Comparison of ENCODE assay signal across 12 cellular contexts in the genomic region with DNA sequence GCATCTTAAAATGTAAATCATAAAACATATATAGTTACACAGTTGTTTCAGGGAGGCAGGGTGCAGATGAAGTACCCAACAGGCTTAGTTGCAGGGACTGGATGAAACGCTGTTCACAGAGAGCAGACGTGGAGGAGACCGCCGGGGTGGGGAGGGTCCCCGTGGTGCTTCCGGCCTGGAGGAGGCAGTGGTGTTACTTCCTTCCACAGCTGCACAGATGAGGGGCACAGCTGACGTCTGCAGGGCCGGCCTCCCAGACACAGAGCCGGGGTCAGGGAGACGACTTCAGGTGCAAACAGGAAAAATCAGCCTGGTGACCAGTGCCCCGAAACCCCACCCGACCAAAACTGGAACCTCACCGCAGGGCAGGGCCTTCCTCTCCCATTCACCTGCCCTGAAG. TPM values are rescaled to one million over a fixed set of nuclear protein-coding genes. Genes with fewer than 3 reads are reported as not detected.
DNase-seq lines count a peak whose midpoint lies in the region; ATAC-seq and TF ChIP-seq lines count a peak whose summit lies in the region.
"Had no signal": no experiment of that assay in that cellular context is flagged by ENCODE, and none has a peak within 500 bp of the region (broad histone marks: within the 10 kb centered on the region; RNA-seq: fewer than 3 reads in every experiment).

No MANE protein-coding gene starts in this region.

- no peaks in the 10 kb centered on the region for H3K79me2 ChIP-seq in OCI-LY7 (ENCODE audit: insufficient read depth, low read depth, low read length)

- H3K9me3 Mint-ChIP-seq in activated T-cell treated with anti-CD3 and anti-CD28 coated beads, Interleukin-2, amount 50 U/mL, for 4 hours: no peaks in the 10 kb centered on the region

- no peaks in the 10 kb centered on the region for H3K27me3 ChIP-seq in transverse colon
- H3K27me3 ChIP-seq in tibial nerve: peaks cover 0 to 5% of the 10 kb centered on the region in 2 donors
- H3K27me3 ChIP-seq: suprapubic skin had no signal

- H3K4me1 Mint-ChIP-seq in activated T-cell treated with anti-CD3 and anti-CD28 coated beads, Interleukin-2, amount 50 U/mL, for 4 hours (ENCODE audit: low read depth): peaks cover 16% of the 10 kb centered on the region

- intact Hi-C loops in OCI-LY7 (cut with micrococcal nuclease; ENCODE audit: unreplicated experiment) (no loop called here), transverse colon (cut with DNase I; ENCODE audit: low total_unique reads) (no loop called here)

- 64% methylated on average over 13 of the region's 13 CpGs; no CpG with 5 or more reads in 1 of the 2 donors for WGBS in transverse colon (ENCODE audit: low coverage in 1 of 2), 2 donors
- 51 to 57% methylated on average over 13 of the region's 13 CpGs for WGBS in tibial nerve, 2 donors

- DNase-seq in activated T-cell treated with anti-CD3 and anti-CD28 coated beads, Interleukin-2, amount 50 U/mL, for 4 hours: no peak
- DNase-seq in activated T-cell treated with anti-CD3 and anti-CD28 coated beads, Interleukin-2, amount 50 U/mL, for 48 hours: no peak
- peak; percentile 87 for DNase-seq in OCI-LY7 (ENCODE audit: low spot score)
- DNase-seq in central memory CD4-positive, alpha-beta T cell: peak; percentile 20
- peak; percentile 28 for DNase-seq in transverse colon
- DNase-seq in tibial nerve (ENCODE audit: low spot score in 2 of 2): no peak
- DNase-seq in SIG-M5 treated with dmso at 0.1 percent for 504 hours (lab: John Stamatoyannopoulos, UW; ENCODE audit: unreplicated experiment): no peak
- no peak for DNase-seq in DMS79 treated with DMSO at 0.1 percent for 48 hours (lab: John Stamatoyannopoulos, UW)
- DNase-seq: Calu3, caudate nucleus, left ventricle myocardium inferior had no signal

- H3K9me2 ChIP-seq in OCI-LY7 (ENCODE audit: insufficient read depth, low read length): no peaks in the 10 kb centered on the region

- H4K20me1 ChIP-seq in OCI-LY7 (ENCODE audit: insufficient read depth, low read length): no peaks in the 10 kb centered on the region

- H3K36me3 ChIP-seq in OCI-LY7 (ENCODE audit: insufficient read depth, low read length) (no peaks in the 10 kb centered on the region), transverse colon (no peaks in the 10 kb centered on the region), tibial nerve (no peaks in the 10 kb centered on the region)
- H3K36me3 ChIP-seq: left ventricle myocardium inferior, suprapubic skin had no signal

- no peaks in the 10 kb centered on the region for H3K9me3 ChIP-seq in OCI-LY7 (ENCODE audit: low read length)
- no peaks in the 10 kb centered on the region for H3K9me3 ChIP-seq in transverse colon
- H3K9me3 ChIP-seq in tibial nerve: no peaks in the 10 kb centered on the region
- H3K9me3 ChIP-seq: left ventricle myocardium inferior, suprapubic skin had no signal

- no TSS peak for BruUV-seq in OCI-LY7 (replicated peaks; lab: Mats Ljungman, UMichigan)

- peak; percentile 55 to 69 for ATAC-seq in activated T-cell treated with anti-CD3 and anti-CD28 coated beads, Interleukin-2, amount 50 U/mL, for 4 hours

- in situ Hi-C loops in transverse colon (cut with MboI; ENCODE audit: low pct_ligation_motif_present in 1 of 4, low pct_unique_long_range_greater_than_20kb in 1 of 4, low sequenced_read_pairs in 3 of 4): no loop called here

- H3K27ac ChIP-seq in OCI-LY7 (ENCODE audit: low read depth, low read length, poor library complexity, severe bottlenecking) (peak overlapping the region; percentile 88), transverse colon (no peak overlapping the region), tibial nerve (no peak overlapping the region)
- H3K27ac ChIP-seq: left ventricle myocardium inferior, suprapubic skin had no signal

- H3K4me3 Mint-ChIP-seq in activated T-cell treated with anti-CD3 and anti-CD28 coated beads, Interleukin-2, amount 50 U/mL, for 4 hours: peak overlapping the region; percentile 16

- TF ChIP-seq EP300 in transverse colon (IDR thresholded peaks at IDR 0.05; ENCODE audit: low read depth) (no peak), tibial nerve (IDR thresholded peaks at IDR 0.05) (no peak)

- no peak for TF ChIP-seq POLR2A in transverse colon (IDR thresholded peaks at IDR 0.05)
- no peak for TF ChIP-seq POLR2A in tibial nerve (IDR thresholded peaks at IDR 0.05)

- CTCF ChIA-PET in OCI-LY7 (lab: Charles Lee; ENCODE audit: unreplicated experiment): interaction anchor here (0.6 kb wide), 1 partner anchor 1292 kb away, joined by 3 read pairs; no protein-coding TSS in a partner anchor

- peak overlapping the region; percentile 58 for H3K4me2 ChIP-seq in OCI-LY7 (ENCODE audit: low read length)

- H3K27me3 Mint-ChIP-seq in activated T-cell treated with anti-CD3 and anti-CD28 coated beads, Interleukin-2, amount 50 U/mL, for 4 hours (ENCODE audit: low read depth): no peaks in the 10 kb centered on the region

- H3K4me3 ChIP-seq in OCI-LY7 (ENCODE audit: low read depth, low read length, poor library complexity, severe bottlenecking) (peak overlapping the region; percentile 28), transverse colon (no peak overlapping the region), tibial nerve (no peak overlapping the region)
- H3K4me3 ChIP-seq: left ventricle myocardium inferior, suprapubic skin had no signal

- TF ChIP-seq CTCF in OCI-LY7 (conservative IDR thresholded peaks at IDR 0.05; ENCODE audit: low read length): peak; percentile 68
- TF ChIP-seq CTCF in transverse colon (IDR thresholded peaks at IDR 0.05): no peak
- TF ChIP-seq CTCF in tibial nerve (IDR thresholded peaks at IDR 0.05): no peak

- no peaks in the 10 kb centered on the region for H3K36me3 Mint-ChIP-seq in activated T-cell treated with anti-CD3 and anti-CD28 coated beads, Interleukin-2, amount 50 U/mL, for 4 hours (ENCODE audit: insufficient read depth)

- POLR2A ChIA-PET in OCI-LY7 (lab: Charles Lee): interaction anchor here (0.8 to 3.3 kb wide), 2 partner anchors 30 to 33 kb away, joined by 4 to 24 read pairs; no protein-coding TSS in a partner anchor

- H3K4me1 ChIP-seq in OCI-LY7 (ENCODE audit: insufficient read depth, low read length, poor library complexity, severe bottlenecking) (peaks cover 49% of the 10 kb centered on the region), transverse colon (peaks cover 5 to 29% (median 15%) of the 10 kb centered on the region in 4 donors), tibial nerve (no peaks in the 10 kb centered on the region)

- peak overlapping the region; percentile 48; the same call in 1 of the 2 replicates for H2AFZ ChIP-seq in OCI-LY7 (ENCODE audit: low read length)

RNA-seq across cellular contexts. Expression of a gene that starts 17.1 kb away (rescaled TPM):
- under 1 TPM; 0.21 to 0.49 (median 0.23) TPM for total RNA-seq in activated T-cell treated with anti-CD3 and anti-CD28 coated beads, Interleukin-2, amount 50 U/mL, for 4 hours
- total RNA-seq in OCI-LY7 (2014; rRNA removed; shearing (Covaris generic)): 7.1 and 9.4 TPM in 2 replicates
- total RNA-seq in OCI-LY7 (2022) (43.8 and 48.5 TPM in 2 replicates), transverse colon (100 to 1,000 TPM in 3 of 4 donors, 10 to 100 TPM in 1; 79.6 to 190 (median 131) TPM), tibial nerve (1 to 10 TPM in 3 of 4 donors, not detected in 1; 1.1 to 7.2 (median 3.1) TPM)

RNA-seq across cellular contexts. Expression of a gene that starts 28.0 kb away (rescaled TPM):
- 100 to 1,000 TPM; 144 to 182 (median 164) TPM for total RNA-seq in activated T-cell treated with anti-CD3 and anti-CD28 coated beads, Interleukin-2, amount 50 U/mL, for 4 hours
- total RNA-seq in OCI-LY7 (2014; rRNA removed; shearing (Covaris generic)): 120 and 141 TPM in 2 replicates
- total RNA-seq in OCI-LY7 (2022) (255 and 263 TPM in 2 replicates), transverse colon (100 to 1,000 TPM; 202 to 648 (median 354) TPM), tibial nerve (100 to 1,000 TPM; 181 to 350 (median 290) TPM)

RNA-seq across cellular contexts. Expression of a gene that starts 29.0 kb away (rescaled TPM):
- total RNA-seq in activated T-cell treated with anti-CD3 and anti-CD28 coated beads, Interleukin-2, amount 50 U/mL, for 4 hours: 100 to 1,000 TPM in 1 of 3 donors, 10 to 100 TPM in 2; 76.3 to 100 (median 89.4) TPM
- total RNA-seq in OCI-LY7 (2014; rRNA removed; shearing (Covaris generic)): 390 and 478 TPM in 2 replicates
- 643 and 721 TPM in 2 replicates for total RNA-seq in OCI-LY7 (2022)
- 10 to 100 TPM in 2 of 4 donors, 1 to 10 TPM in 2; 2.9 to 78.0 (median 9.7) TPM for total RNA-seq in transverse colon
- total RNA-seq in tibial nerve: 1 to 10 TPM in 3 of 4 donors, under 1 TPM in 1; 0.98 to 7.8 (median 1.6) TPM

Comparison
In these comparisons a context has a peak if more than half of its experiments do, and no peak if none do; other contexts are left out.
1. DNase-seq: peak in OCI-LY7 (single experiment), central memory CD4-positive, alpha-beta T cell (single experiment) and transverse colon (single experiment); none in activated T-cell treated with anti-CD3 and anti-CD28 coated beads, Interleukin-2, amount 50 U/mL, for 4 hours (single experiment), activated T-cell treated with anti-CD3 and anti-CD28 coated beads, Interleukin-2, amount 50 U/mL, for 48 hours (0 of 2), tibial nerve (0 of 2), SIG-M5 treated with dmso at 0.1 percent for 504 hours (single experiment) and DMS79 treated with DMSO at 0.1 percent for 48 hours (single experiment).